8 cellular contexts compared by ENCODE assay signal in the genomic region with DNA sequence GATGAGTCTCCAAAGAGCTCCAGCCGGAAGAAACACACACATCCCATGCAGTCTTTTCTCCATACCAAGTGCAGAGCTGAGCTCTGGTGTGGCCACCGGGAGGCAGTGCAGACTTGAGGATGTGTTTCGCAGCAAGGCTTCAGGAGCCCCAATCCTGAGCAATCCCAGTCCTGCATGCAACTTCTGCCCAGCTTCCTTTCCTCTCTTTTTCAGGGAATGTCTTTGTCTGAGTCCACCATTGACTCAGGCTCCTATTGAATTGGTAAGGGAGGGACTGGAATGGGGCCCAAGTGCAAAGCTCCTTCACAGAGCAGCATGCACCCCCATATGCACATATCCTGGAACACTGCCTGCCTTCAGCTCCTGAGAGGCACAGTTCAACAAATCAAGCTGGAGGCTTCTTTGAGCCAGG. TPM values are rescaled to one million over a fixed set of nuclear protein-coding genes. Genes with fewer than 3 reads are reported as not detected.
DNase-seq lines count a peak whose midpoint lies in the region; ATAC-seq and TF ChIP-seq lines count a peak whose summit lies in the region.

No MANE protein-coding gene starts in this region.

- peaks cover 45% of the 10 kb centered on the region for H3K4me1 Mint-ChIP-seq in mesothelial cell of epicardium

- H3K27me3 Mint-ChIP-seq in mesothelial cell of epicardium (ENCODE audit: low read depth): no peaks in the 10 kb centered on the region

- no peak for ATAC-seq in HG02642 (IDR thresholded peaks at IDR 0.05; ENCODE audit: poor library complexity, unreplicated experiment)

- no peaks in the 10 kb centered on the region for H3K9me3 Mint-ChIP-seq in mesothelial cell of epicardium

- peak; percentile 98 for TF ChIP-seq CTCF in AG10803 (conservative IDR thresholded peaks at IDR 0.05; ENCODE audit: low read length)
- peak; percentile 62 for TF ChIP-seq CTCF in GM20000 (IDR thresholded peaks at IDR 0.05; ENCODE audit: extremely low read depth, missing control alignments)
- peak; percentile 43 for TF ChIP-seq CTCF in mesothelial cell of epicardium (IDR thresholded peaks at IDR 0.05; ENCODE audit: unreplicated experiment)

- no peak overlapping the region for H3K4me3 ChIP-seq in AG10803 (ENCODE audit: low read length)

- peak; percentile 89 for DNase-seq in AG10803 (ENCODE audit: low read depth)
- DNase-seq in GM20000 (ENCODE audit: low spot score): peak; percentile 67
- DNase-seq in NCI-H2171 treated with DMSO at 0.1 percent for 48 hours (lab: John Stamatoyannopoulos, UW): peak; percentile 45
- DNase-seq in activated CD4-positive, alpha-beta T cell treated with anti-CD3 and anti-CD28 coated beads for 48 hours: peak; percentile 57
- peak; percentile 31 for DNase-seq in epithelial cell of prostate (ENCODE audit: low read depth, low spot score)
- DNase-seq in mesothelial cell of epicardium (ENCODE audit: low spot score in 2 of 2, unreplicated experiment in 2 of 2): peak; percentile 46 to 78
- peak in 46 of 49 donors; percentile 1 to 75 (median 42) for DNase-seq in substantia nigra (lab: John Stamatoyannopoulos, UW)

- H3K27ac Mint-ChIP-seq in mesothelial cell of epicardium: no peak overlapping the region

- no peaks in the 10 kb centered on the region for H3K36me3 Mint-ChIP-seq in mesothelial cell of epicardium

- H3K27ac ChIP-seq in epithelial cell of prostate (no peak overlapping the region), substantia nigra (ENCODE audit: low read depth, low read length, poor library complexity, severe bottlenecking) (no peak overlapping the region)

- no peak overlapping the region for H3K4me3 Mint-ChIP-seq in mesothelial cell of epicardium

RNA-seq across cellular contexts. Expression of a gene that starts 50.5 kb away (rescaled TPM):
- total RNA-seq in mesothelial cell of epicardium: not detected in 3 replicates

Comparison
In these comparisons a context has a peak if more than half of its experiments do, and no peak if none do; other contexts are left out.
1. DNase-seq: peak in every context shown above with its lines; median percentile 89 in AG10803; 67 in GM20000; 62 in mesothelial cell of epicardium; 57 in activated CD4-positive, alpha-beta T cell treated with anti-CD3 and anti-CD28 coated beads for 48 hours; 45 in NCI-H2171 treated with DMSO at 0.1 percent for 48 hours; 42 in substantia nigra; 31 in epithelial cell of prostate.
2. CTCF ChIP-seq: peak in every context shown above with its lines; median percentile 98 in AG10803; 62 in GM20000; 43 in mesothelial cell of epicardium.